In genomic region chr2:159090514-159091201, GRCh38 we compare ENCODE assay signal across 8 cellular contexts.
DNase-seq lines count a peak whose midpoint lies in the region; ATAC-seq and TF ChIP-seq lines count a peak whose summit lies in the region.

No MANE protein-coding gene starts in this region.

- H3K4me3 ChIP-seq in GM12864 (ENCODE audit: low read depth, low read length) (no peak overlapping the region; the same call in 1 of the 2 replicates), uterus (no peak overlapping the region), MG63 (no peak overlapping the region)

- H3K4me1 ChIP-seq in uterus, result peaks cover 14 to 31% of the 10 kb centered on the region in 2 donors

- peak; percentile 75 for ATAC-seq in HG02588 (IDR thresholded peaks at IDR 0.05; ENCODE audit: unreplicated experiment)
- ATAC-seq in SK-N-SH treated with all-trans-retinoic acid at 6 μM for 48 hours, result peak; percentile 85
- peak; percentile 35 for ATAC-seq in left ventricle myocardium superior
- no peak for ATAC-seq in left colon

- no peaks in the 10 kb centered on the region for H3K9me3 ChIP-seq in uterus
- H3K9me3 ChIP-seq in MG63, result no peaks in the 10 kb centered on the region; the same call in 1 of the 2 replicates

- no peak for TF ChIP-seq POLR2A in uterus (IDR thresholded peaks at IDR 0.05)

- H3K27me3 ChIP-seq in uterus (no peaks in the 10 kb centered on the region), MG63 (no peaks in the 10 kb centered on the region)

- DNase-seq in GM12864 (ENCODE audit: low read depth) (peak; percentile 27), left ventricle myocardium superior (peak; percentile 45), uterus (no peak), DMS79 (lab: John Stamatoyannopoulos, UW) (no peak), MG63 (no peak), left colon (no peak)

- intact Hi-C loops in left ventricle myocardium superior (cut with micrococcal nuclease), result no loop called here
- intact Hi-C loops in uterus (cut with DNase I; ENCODE audit: low total_unique reads), result no loop called here
- intact Hi-C loops in left colon (cut with DNase I, micrococcal nuclease), result no loop called here

- H3K27ac ChIP-seq in uterus, result peak overlapping the region; percentile 62 to 94

- TF ChIP-seq CTCF in GM12864 (IDR thresholded peaks at IDR 0.05; ENCODE audit: low read depth, low read length, missing control alignments) (no peak), uterus (IDR thresholded peaks at IDR 0.05) (no peak)

- H3K36me3 ChIP-seq in uterus (no peaks in the 10 kb centered on the region), MG63 (no peaks in the 10 kb centered on the region)

TF ChIP-seq in SK-N-SH treated with all-trans-retinoic acid at 6 μM for 48 hours, 23 proteins besides CTCF, POLR2A, EP300 and RAD21:
- TF ChIP-seq OSR1 (CRISPR knock-in tag; IDR thresholded peaks at IDR 0.05), result no peak
- no peak for TF ChIP-seq SNAI2 (CRISPR knock-in tag; IDR thresholded peaks at IDR 0.05)
- TF ChIP-seq ZFP3 (CRISPR knock-in tag; IDR thresholded peaks at IDR 0.05), result no peak
- TF ChIP-seq ZFP30 (CRISPR knock-in tag; IDR thresholded peaks at IDR 0.05), result no peak
- TF ChIP-seq TOX (CRISPR knock-in tag; IDR thresholded peaks at IDR 0.05; ENCODE audit: borderline replicate concordance), result no peak
- TF ChIP-seq TCF4 (CRISPR knock-in tag; IDR thresholded peaks at IDR 0.05; ENCODE audit: borderline replicate concordance), result no peak

Comparison
In these comparisons a context has a peak if more than half of its experiments do, and no peak if none do; other contexts are left out.
1. DNase-seq: peak in GM12864 (single experiment) and left ventricle myocardium superior (single experiment); none in uterus (0 of 2), DMS79 (single experiment), MG63 (single experiment) and left colon (0 of 2).